Comparison of ENCODE assay signal across 2 cellular contexts in genomic region chr9:100937377-100937776, GRCh38.
TF ChIP-seq lines count a peak whose summit lies in the region.

No MANE protein-coding gene starts in this region.

TF ChIP-seq in GM23338, 12 proteins besides CTCF, POLR2A, EP300 and RAD21 (continued from another document):
- TF ChIP-seq REST (IDR thresholded peaks at IDR 0.05; ENCODE audit: unreplicated experiment) (no peak), ZNF114 (CRISPR knock-in tag; IDR thresholded peaks at IDR 0.05) (no peak), STAT1 (IDR thresholded peaks at IDR 0.05; ENCODE audit: unreplicated experiment) (no peak), EZH2 (IDR thresholded peaks at IDR 0.05; ENCODE audit: low read depth, unreplicated experiment) (no peak), EZH2phosphoT487 (IDR thresholded peaks at IDR 0.05; ENCODE audit: unreplicated experiment) (no peak), ZNF331 (CRISPR knock-in tag; IDR thresholded peaks at IDR 0.05; ENCODE audit: low read depth) (no peak), ETS1 (IDR thresholded peaks at IDR 0.05) (no peak), NANOG (IDR thresholded peaks at IDR 0.05; ENCODE audit: borderline replicate concordance) (no peak), JUNB (IDR thresholded peaks at IDR 0.05; ENCODE audit: unreplicated experiment) (no peak), POLR2AphosphoS5 (IDR thresholded peaks at IDR 0.05; ENCODE audit: low read depth) (no peak), ZNF462 (CRISPR knock-in tag; IDR thresholded peaks at IDR 0.05) (no peak)

TF ChIP-seq in WTC11, 78 proteins besides CTCF, POLR2A, EP300 and RAD21 (continued from another document):
- no peak for TF ChIP-seq AR (CRISPR knock-in tag; IDR thresholded peaks at IDR 0.05)
- no peak for TF ChIP-seq ZNF219 (CRISPR knock-in tag; IDR thresholded peaks at IDR 0.05; ENCODE audit: borderline replicate concordance)
